ENCODE assay signal across 10 cellular contexts in genomic region chr1:9326596-9326995, GRCh38. TPM values are rescaled to one million over a fixed set of nuclear protein-coding genes. Genes with fewer than 3 reads are reported as not detected.
DNase-seq lines count a peak whose midpoint lies in the region; ATAC-seq and TF ChIP-seq lines count a peak whose summit lies in the region.
"Had no signal": no experiment of that assay in that cellular context is flagged by ENCODE, and none has a peak within 500 bp of the region (broad histone marks: within the 10 kb centered on the region; RNA-seq: fewer than 3 reads in every experiment).

No MANE protein-coding gene starts in this region.

- 0 out of 2 replicates have a peak, but pooled peaks cover under 1% of the 10 kb centered on the region for H3F3A ChIP-seq in GM23248 (ENCODE audit: insufficient read depth)

- no peak overlapping the region for H2AFZ ChIP-seq in GM23248

- H3K9ac ChIP-seq in GM23248 (peak overlapping the region; percentile 65), stomach smooth muscle (ENCODE audit: low read length in 2 of 2) (peak overlapping the region; percentile 36 to 64)

- no peaks in the 10 kb centered on the region for H3K9me2 ChIP-seq in GM23248 (ENCODE audit: insufficient read depth)

- no peaks in the 10 kb centered on the region for H3K27me3 Mint-ChIP-seq in chondrocyte (ENCODE audit: low read depth)
- H3K27me3 Mint-ChIP-seq in stimulated activated memory B cell treated with anti-CD40 and anti-IgM and Interleukin-4, amounts not matched to agents 10 μg/mL and 1 μg/mL and 100 μg/mL, for 72 hours, result no peaks in the 10 kb centered on the region

- no peaks in the 10 kb centered on the region for H3K27me3 ChIP-seq in GM23248 (replicated peaks; ENCODE audit: insufficient read depth)
- no peaks in the 10 kb centered on the region for H3K27me3 ChIP-seq in lower lobe of right lung (ENCODE audit: low read depth)
- H3K27me3 ChIP-seq in stomach smooth muscle (ENCODE audit: control insufficient read depth in 1 of 2, insufficient read depth in 2 of 2, low read length in 2 of 2), result no peaks in the 10 kb centered on the region

- peaks cover 95% of the 10 kb centered on the region for H3K79me2 ChIP-seq in GM23248 (ENCODE audit: insufficient read depth)

- no peak overlapping the region for H3K4me3 ChIP-seq in GM23248
- H3K4me3 ChIP-seq in lower lobe of right lung, result no peak overlapping the region
- peak overlapping the region; percentile 36 to 47 for H3K4me3 ChIP-seq in stomach smooth muscle (ENCODE audit: low read length in 2 of 2)

- H3K27ac Mint-ChIP-seq in chondrocyte (ENCODE audit: unreplicated experiment), result peak overlapping the region; percentile 93
- no peak overlapping the region for H3K27ac Mint-ChIP-seq in stimulated activated memory B cell treated with anti-CD40 and anti-IgM and Interleukin-4, amounts not matched to agents 10 μg/mL and 1 μg/mL and 100 μg/mL, for 72 hours

- in situ Hi-C loops in GM23248 (cut with MboI), result no loop called here
- in situ Hi-C loops in ACHN (cut with HindIII; ENCODE audit: low pct_ligation_motif_present, low pct_unique_long_range_greater_than_20kb, low sequenced_read_pairs), result no loop called here

- H3K27ac ChIP-seq in GM23248, result peak overlapping the region; percentile 65
- peak overlapping the region; percentile 62 for H3K27ac ChIP-seq in lower lobe of right lung
- peak overlapping the region; percentile 80 for H3K27ac ChIP-seq in stomach smooth muscle (ENCODE audit: low read length)

- H3K4me2 ChIP-seq in GM23248 (ENCODE audit: unreplicated experiment), result peak overlapping the region; percentile 35

- H3K9me3 Mint-ChIP-seq in chondrocyte (ENCODE audit: low read depth), result no peaks in the 10 kb centered on the region
- H3K9me3 Mint-ChIP-seq in stimulated activated memory B cell treated with anti-CD40 and anti-IgM and Interleukin-4, amounts not matched to agents 10 μg/mL and 1 μg/mL and 100 μg/mL, for 72 hours, result no peaks in the 10 kb centered on the region

- DNase-seq in GM23248, result peak; percentile 79
- no peak for DNase-seq in chondrocyte (ENCODE audit: low spot score)
- no peak for DNase-seq in lower lobe of right lung
- DNase-seq in ACHN, result no peak
- DNase-seq in GDM1 (lab: John Stamatoyannopoulos, UW), result no peak
- DNase-seq: effector memory CD4-positive, alpha-beta T cell; MV-4-11 had no signal

- intact Hi-C loops in lower lobe of right lung (cut with DNase I), result no loop called here

- TF ChIP-seq CTCF in chondrocyte (IDR thresholded peaks at IDR 0.05) (no peak), lower lobe of right lung (IDR thresholded peaks at IDR 0.05) (no peak)

- 42 to 47% methylated on average over 9 of the region's 9 CpGs for WGBS in GM23248 (ENCODE audit: low coverage in 1 of 2, low lambda C conversion rate in 2 of 2, missing lambda C conversion rate in 2 of 2), 2 experiments

- peaks cover 96% of the 10 kb centered on the region for H3K4me1 Mint-ChIP-seq in chondrocyte (ENCODE audit: low read depth)
- no peaks in the 10 kb centered on the region for H3K4me1 Mint-ChIP-seq in stimulated activated memory B cell treated with anti-CD40 and anti-IgM and Interleukin-4, amounts not matched to agents 10 μg/mL and 1 μg/mL and 100 μg/mL, for 72 hours

- H3K4me1 ChIP-seq in GM23248 (ENCODE audit: insufficient read depth) (peaks cover 20% of the 10 kb centered on the region), lower lobe of right lung (peaks cover 24% of the 10 kb centered on the region), stomach smooth muscle (ENCODE audit: control insufficient read depth, insufficient read depth, low read length) (peaks cover 66% of the 10 kb centered on the region)

- H3K9me3 ChIP-seq in GM23248 (ENCODE audit: low read depth) (no peaks in the 10 kb centered on the region), lower lobe of right lung (no peaks in the 10 kb centered on the region), stomach smooth muscle (ENCODE audit: control insufficient read depth in 2 of 2, low read length in 2 of 2) (no peaks in the 10 kb centered on the region)

- H3K36me3 Mint-ChIP-seq in chondrocyte (ENCODE audit: low read depth), result peaks cover 22% of the 10 kb centered on the region
- H3K36me3 Mint-ChIP-seq in stimulated activated memory B cell treated with anti-CD40 and anti-IgM and Interleukin-4, amounts not matched to agents 10 μg/mL and 1 μg/mL and 100 μg/mL, for 72 hours, result no peaks in the 10 kb centered on the region

- ATAC-seq in lower lobe of right lung, result no peak
- no peak for ATAC-seq in HG03095 (IDR thresholded peaks at IDR 0.05; ENCODE audit: unreplicated experiment)
- no peak for ATAC-seq in stimulated activated memory B cell treated with anti-CD40 and anti-IgM and Interleukin-4, amounts not matched to agents 10 μg/mL and 1 μg/mL and 100 μg/mL, for 72 hours

- H3K4me3 Mint-ChIP-seq in chondrocyte (ENCODE audit: unreplicated experiment), result no peak overlapping the region
- H3K4me3 Mint-ChIP-seq in stimulated activated memory B cell treated with anti-CD40 and anti-IgM and Interleukin-4, amounts not matched to agents 10 μg/mL and 1 μg/mL and 100 μg/mL, for 72 hours, result no peak overlapping the region

- peaks cover 5% of the 10 kb centered on the region; the same call in 1 of the 2 replicates for H4K20me1 ChIP-seq in GM23248 (ENCODE audit: insufficient read depth)

- H3K36me3 ChIP-seq in GM23248 (ENCODE audit: low read depth) (no peaks in the 10 kb centered on the region), lower lobe of right lung (no peaks in the 10 kb centered on the region), stomach smooth muscle (ENCODE audit: control insufficient read depth in 2 of 2, insufficient read depth in 2 of 2, low read length in 2 of 2) (peaks cover 0 to 2% of the 10 kb centered on the region in 2 donors)

RNA-seq across cellular contexts. Expression of gene SPSB1, which starts 33.9 kb away (rescaled TPM):
- 13.5 and 22.7 TPM in 2 replicates for total RNA-seq in GM23248 (2014; rRNA removed; shearing (Covaris generic))
- polyA plus RNA-seq in GM23248 (2016; fragmentation: Nextera tagmentation; extraction: Ambion mirVana), result 13.5 and 13.6 TPM in 2 replicates
- total RNA-seq in chondrocyte, result 164 to 184 TPM (median 173 TPM) in 3 replicates
- 14.7 TPM for total RNA-seq in lower lobe of right lung

Comparison
In these comparisons a context has a peak if more than half of its experiments do, and no peak if none do; other contexts are left out.
1. H3K4me3 ChIP-seq: peak in stomach smooth muscle (2 of 2); none in GM23248 (single experiment) and lower lobe of right lung (single experiment).
2. Peak in every context shown above with its lines, with median percentiles within 50 percentile points of each other: H3K27ac ChIP-seq.